In the genomic region with DNA sequence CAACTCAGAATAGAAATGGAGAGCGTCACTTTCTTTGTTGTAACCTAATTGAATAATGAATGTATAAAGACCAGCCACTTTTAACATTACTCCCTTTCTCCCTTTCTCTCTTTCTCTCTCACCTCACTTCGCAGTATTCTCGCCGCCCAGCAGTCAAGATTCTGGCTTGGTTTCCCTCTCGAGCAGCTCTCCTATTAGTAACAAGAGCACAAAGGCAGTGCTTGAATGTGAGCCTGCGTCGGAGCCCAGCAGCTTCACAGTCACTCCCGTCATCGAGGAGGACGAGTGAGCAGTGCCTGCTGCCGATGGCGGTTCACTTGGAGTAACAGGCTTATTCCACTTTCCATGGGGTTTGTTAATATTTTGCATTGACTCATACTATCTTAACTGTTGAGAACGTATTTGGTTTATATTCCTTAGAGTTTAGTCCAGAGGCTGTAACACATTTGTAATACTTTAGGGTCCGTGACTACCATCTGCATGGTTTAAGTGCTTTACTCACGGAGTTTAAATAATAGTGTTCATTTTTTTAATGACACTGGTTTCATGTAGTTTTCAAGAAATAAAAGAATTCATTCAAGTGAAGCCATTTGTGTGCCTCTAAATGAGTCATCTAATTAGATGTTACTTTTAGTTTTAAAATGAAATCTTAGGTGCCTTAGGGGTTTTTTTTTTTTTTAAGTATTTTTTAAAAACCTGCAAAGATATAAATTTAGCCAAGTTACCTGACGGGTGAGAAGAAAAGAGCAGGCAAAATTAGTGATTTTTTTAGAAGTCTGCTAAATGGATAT, we compare ENCODE assay signal across 2 cellular contexts.
TF ChIP-seq lines count a peak whose summit lies in the region.

No MANE protein-coding gene starts in this region.

TF ChIP-seq in GM12878, 131 proteins besides CTCF, POLR2A, EP300 and RAD21:
- no peak for TF ChIP-seq WRNIP1 (IDR thresholded peaks at IDR 0.05; ENCODE audit: borderline replicate concordance, low read depth, low read length)
- peak; percentile 65 for TF ChIP-seq SUZ12 (IDR thresholded peaks at IDR 0.05; ENCODE audit: unreplicated experiment)
- no peak for TF ChIP-seq TCF12 (IDR thresholded peaks at IDR 0.05; ENCODE audit: low read depth, low read length)
- TF ChIP-seq SRF (IDR thresholded peaks at IDR 0.05; ENCODE audit: low read depth in 2 of 2, low read length in 2 of 2) = no peak
- no peak for TF ChIP-seq SMARCA5 (IDR thresholded peaks at IDR 0.05)
- TF ChIP-seq IKZF1 (conservative IDR thresholded peaks at IDR 0.05) = 0 out of 2 replicates have a peak, but pooled peaks have one; percentile 30
- no peak for TF ChIP-seq RBBP5 (conservative IDR thresholded peaks at IDR 0.05)
- TF ChIP-seq HCFC1 (IDR thresholded peaks at IDR 0.05; ENCODE audit: low read length) = no peak
- peak; percentile 84 for TF ChIP-seq MTA2 (IDR thresholded peaks at IDR 0.05; ENCODE audit: low read depth)
- peak; percentile 46 for TF ChIP-seq ATF7 (IDR thresholded peaks at IDR 0.05; ENCODE audit: low read depth)
- TF ChIP-seq BMI1 (IDR thresholded peaks at IDR 0.05; ENCODE audit: borderline replicate concordance) = peak; percentile 19; the same call in 1 of the 2 replicates
- no peak for TF ChIP-seq SIN3A (IDR thresholded peaks at IDR 0.05; ENCODE audit: low read depth, low read length)
- no peak for TF ChIP-seq BCL11A (IDR thresholded peaks at IDR 0.05; ENCODE audit: low read depth, low read length)
- peak in 1 of 2 experiments; percentile 13; a peak in 1 of 4 replicates for TF ChIP-seq IKZF2 (IDR thresholded peaks at IDR 0.05)
- TF ChIP-seq CHD1 (IDR thresholded peaks at IDR 0.05; ENCODE audit: low read depth, low read length) = no peak
- TF ChIP-seq, protein P1, sequence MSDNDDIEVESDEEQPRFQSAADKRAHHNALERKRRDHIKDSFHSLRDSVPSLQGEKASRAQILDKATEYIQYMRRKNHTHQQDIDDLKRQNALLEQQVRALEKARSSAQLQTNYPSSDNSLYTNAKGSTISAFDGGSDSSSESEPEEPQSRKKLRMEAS (IDR thresholded peaks at IDR 0.05; ENCODE audit: low read depth, low read length) = no peak
- TF ChIP-seq, protein P2, sequence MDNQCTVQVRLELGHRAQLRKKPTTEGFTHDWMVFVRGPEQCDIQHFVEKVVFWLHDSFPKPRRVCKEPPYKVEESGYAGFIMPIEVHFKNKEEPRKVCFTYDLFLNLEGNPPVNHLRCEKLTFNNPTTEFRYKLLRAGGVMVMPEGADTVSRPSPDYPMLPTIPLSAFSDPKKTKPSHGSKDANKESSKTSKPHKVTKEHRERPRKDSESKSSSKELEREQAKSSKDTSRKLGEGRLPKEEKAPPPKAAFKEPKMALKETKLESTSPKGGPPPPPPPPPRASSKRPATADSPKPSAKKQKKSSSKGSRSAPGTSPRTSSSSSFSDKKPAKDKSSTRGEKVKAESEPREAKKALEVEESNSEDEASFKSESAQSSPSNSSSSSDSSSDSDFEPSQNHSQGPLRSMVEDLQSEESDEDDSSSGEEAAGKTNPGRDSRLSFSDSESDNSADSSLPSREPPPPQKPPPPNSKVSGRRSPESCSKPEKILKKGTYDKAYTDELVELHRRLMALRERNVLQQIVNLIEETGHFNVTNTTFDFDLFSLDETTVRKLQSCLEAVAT (IDR thresholded peaks at IDR 0.05) = no peak
- TF ChIP-seq, protein P3, sequence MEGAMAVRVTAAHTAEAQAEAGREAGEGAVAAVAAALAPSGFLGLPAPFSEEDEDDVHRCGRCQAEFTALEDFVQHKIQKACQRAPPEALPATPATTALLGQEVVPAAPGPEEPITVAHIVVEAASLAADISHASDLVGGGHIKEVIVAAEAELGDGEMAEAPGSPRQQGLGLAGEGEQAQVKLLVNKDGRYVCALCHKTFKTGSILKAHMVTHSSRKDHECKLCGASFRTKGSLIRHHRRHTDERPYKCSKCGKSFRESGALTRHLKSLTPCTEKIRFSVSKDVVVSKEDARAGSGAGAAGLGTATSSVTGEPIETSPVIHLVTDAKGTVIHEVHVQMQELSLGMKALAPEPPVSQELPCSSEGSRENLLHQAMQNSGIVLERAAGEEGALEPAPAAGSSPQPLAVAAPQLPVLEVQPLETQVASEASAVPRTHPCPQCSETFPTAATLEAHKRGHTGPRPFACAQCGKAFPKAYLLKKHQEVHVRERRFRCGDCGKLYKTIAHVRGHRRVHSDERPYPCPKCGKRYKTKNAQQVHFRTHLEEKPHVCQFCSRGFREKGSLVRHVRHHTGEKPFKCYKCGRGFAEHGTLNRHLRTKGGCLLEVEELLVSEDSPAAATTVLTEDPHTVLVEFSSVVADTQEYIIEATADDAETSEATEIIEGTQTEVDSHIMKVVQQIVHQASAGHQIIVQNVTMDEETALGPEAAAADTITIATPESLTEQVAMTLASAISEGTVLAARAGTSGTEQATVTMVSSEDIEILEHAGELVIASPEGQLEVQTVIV (IDR thresholded peaks at IDR 0.05; ENCODE audit: borderline replicate concordance, partially characterized antibody) = no peak
- no peak for TF ChIP-seq DPF2 (IDR thresholded peaks at IDR 0.05)

TF ChIP-seq in neural cell, 6 proteins besides CTCF, POLR2A, EP300 and RAD21:
- TF ChIP-seq EZH2 (IDR thresholded peaks at IDR 0.05; ENCODE audit: borderline replicate concordance, insufficient read depth, low read length, poor library complexity, severe bottlenecking) (no peak), TAF1 (IDR thresholded peaks at IDR 0.05; ENCODE audit: low read depth) (no peak), MXI1 (conservative IDR thresholded peaks at IDR 0.05; ENCODE audit: poor library complexity, severe bottlenecking) (no peak), POLR2AphosphoS5 (IDR thresholded peaks at IDR 0.05) (peak; percentile 67), SMC3 (conservative IDR thresholded peaks at IDR 0.05; ENCODE audit: poor library complexity) (no peak)
- TF ChIP-seq, protein P4, sequence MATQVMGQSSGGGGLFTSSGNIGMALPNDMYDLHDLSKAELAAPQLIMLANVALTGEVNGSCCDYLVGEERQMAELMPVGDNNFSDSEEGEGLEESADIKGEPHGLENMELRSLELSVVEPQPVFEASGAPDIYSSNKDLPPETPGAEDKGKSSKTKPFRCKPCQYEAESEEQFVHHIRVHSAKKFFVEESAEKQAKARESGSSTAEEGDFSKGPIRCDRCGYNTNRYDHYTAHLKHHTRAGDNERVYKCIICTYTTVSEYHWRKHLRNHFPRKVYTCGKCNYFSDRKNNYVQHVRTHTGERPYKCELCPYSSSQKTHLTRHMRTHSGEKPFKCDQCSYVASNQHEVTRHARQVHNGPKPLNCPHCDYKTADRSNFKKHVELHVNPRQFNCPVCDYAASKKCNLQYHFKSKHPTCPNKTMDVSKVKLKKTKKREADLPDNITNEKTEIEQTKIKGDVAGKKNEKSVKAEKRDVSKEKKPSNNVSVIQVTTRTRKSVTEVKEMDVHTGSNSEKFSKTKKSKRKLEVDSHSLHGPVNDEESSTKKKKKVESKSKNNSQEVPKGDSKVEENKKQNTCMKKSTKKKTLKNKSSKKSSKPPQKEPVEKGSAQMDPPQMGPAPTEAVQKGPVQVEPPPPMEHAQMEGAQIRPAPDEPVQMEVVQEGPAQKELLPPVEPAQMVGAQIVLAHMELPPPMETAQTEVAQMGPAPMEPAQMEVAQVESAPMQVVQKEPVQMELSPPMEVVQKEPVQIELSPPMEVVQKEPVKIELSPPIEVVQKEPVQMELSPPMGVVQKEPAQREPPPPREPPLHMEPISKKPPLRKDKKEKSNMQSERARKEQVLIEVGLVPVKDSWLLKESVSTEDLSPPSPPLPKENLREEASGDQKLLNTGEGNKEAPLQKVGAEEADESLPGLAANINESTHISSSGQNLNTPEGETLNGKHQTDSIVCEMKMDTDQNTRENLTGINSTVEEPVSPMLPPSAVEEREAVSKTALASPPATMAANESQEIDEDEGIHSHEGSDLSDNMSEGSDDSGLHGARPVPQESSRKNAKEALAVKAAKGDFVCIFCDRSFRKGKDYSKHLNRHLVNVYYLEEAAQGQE (IDR thresholded peaks at IDR 0.05; ENCODE audit: borderline replicate concordance) = no peak
TF ChIP-seq in neural cell: peak in this region for 1.
